12 cellular contexts compared by ENCODE assay signal in the genomic region with DNA sequence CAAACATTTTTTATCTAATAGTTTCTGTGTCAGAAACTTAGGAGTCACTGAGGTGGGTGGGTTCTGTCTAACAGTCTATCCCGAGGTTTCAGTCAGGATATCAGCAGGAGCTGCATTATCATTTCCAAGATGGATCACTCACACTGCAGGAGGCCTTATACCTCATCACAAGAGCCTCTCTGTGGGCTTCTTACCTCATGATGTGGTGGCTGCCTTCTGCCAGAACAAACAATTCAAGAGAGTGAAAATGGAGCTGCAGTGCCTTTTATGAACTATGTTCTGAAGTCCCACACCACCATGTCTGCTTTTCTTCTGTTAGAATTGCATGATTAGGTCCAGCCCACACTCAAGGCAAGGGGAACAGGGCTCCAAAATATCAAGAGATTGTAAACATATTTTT. TPM values are rescaled to one million over a fixed set of nuclear protein-coding genes. Genes with fewer than 3 reads are reported as not detected.
A peak's percentile ranks its signal among the peaks of the same experiment; 100 is the strongest.
DNase-seq lines count a peak whose midpoint lies in the region; ATAC-seq and TF ChIP-seq lines count a peak whose summit lies in the region.
"Had no signal": no experiment of that assay in that cellular context is flagged by ENCODE, and none has a peak within 500 bp of the region (broad histone marks: within the 10 kb centered on the region; RNA-seq: fewer than 3 reads in every experiment).

No MANE protein-coding gene starts in this region.

- no peak for ATAC-seq in T-helper 17 cell
- no peak for ATAC-seq in GM18870 (IDR thresholded peaks at IDR 0.05; ENCODE audit: unreplicated experiment)

- no peaks in the 10 kb centered on the region for H3K27me3 Mint-ChIP-seq in chondrocyte (ENCODE audit: low read depth)
- H3K27me3 Mint-ChIP-seq in T-helper 17 cell = no peaks in the 10 kb centered on the region
- H3K27me3 Mint-ChIP-seq: dendritic cell treated with granulocyte-macrophage colony-stimulating factor and Interleukin-4, amounts not matched to agents 40 ng/mL and 50 ng/mL, for 4 days had no signal

- H3K27me3 ChIP-seq in MG63 = no peaks in the 10 kb centered on the region

- peak overlapping the region; percentile 68 for H3K27ac Mint-ChIP-seq in chondrocyte (ENCODE audit: unreplicated experiment)
- no peak overlapping the region for H3K27ac Mint-ChIP-seq in T-helper 17 cell
- H3K27ac Mint-ChIP-seq: dendritic cell treated with granulocyte-macrophage colony-stimulating factor and Interleukin-4, amounts not matched to agents 40 ng/mL and 50 ng/mL, for 4 days had no signal

- H3K4me3 ChIP-seq in MG63 = no peak overlapping the region

- peaks cover 20% of the 10 kb centered on the region for H3K9me3 Mint-ChIP-seq in chondrocyte (ENCODE audit: low read depth)

- H3K36me3 Mint-ChIP-seq in chondrocyte (ENCODE audit: low read depth) (peaks cover 10% of the 10 kb centered on the region), T-helper 17 cell (ENCODE audit: low read depth) (peaks cover 5% of the 10 kb centered on the region)

- H3K4me3 Mint-ChIP-seq in chondrocyte (ENCODE audit: unreplicated experiment) = no peak overlapping the region
- H3K4me3 Mint-ChIP-seq in T-helper 17 cell = no peak overlapping the region
- H3K4me3 Mint-ChIP-seq: dendritic cell treated with granulocyte-macrophage colony-stimulating factor and Interleukin-4, amounts not matched to agents 40 ng/mL and 50 ng/mL, for 4 days had no signal

- peaks cover 39% of the 10 kb centered on the region for H3K36me3 ChIP-seq in MG63

- DNase-seq in EL (peak; percentile 54), MG63 (peak; percentile 80), chondrocyte (ENCODE audit: low spot score) (no peak), non-pigmented ciliary epithelial cell (ENCODE audit: low read depth) (peak; percentile 77), T-helper 17 cell (no peak)
- DNase-seq in stimulated activated CD4-positive, alpha-beta T cell treated with anti-CD3 and anti-CD28 coated beads, Interleukin-2, amount 100 ng/mL, for 24 hours = no peak
- DNase-seq: DND-41, midbrain, NCI-H2227 treated with DMSO at 0.1 percent for 48 hours, SHP77 treated with DMSO at 0.1 percent for 48 hours had no signal

- no peak for TF ChIP-seq CTCF in chondrocyte (IDR thresholded peaks at IDR 0.05)

- H3K9me3 ChIP-seq in MG63 = peaks cover 30% of the 10 kb centered on the region
- H3K9me3 ChIP-seq in T-helper 17 cell (ENCODE audit: control insufficient read depth, low read length, poor library complexity, severe bottlenecking) = no peaks in the 10 kb centered on the region

- peaks cover 28% of the 10 kb centered on the region for H3K4me1 Mint-ChIP-seq in chondrocyte (ENCODE audit: low read depth)
- H3K4me1 Mint-ChIP-seq in T-helper 17 cell = peaks cover 6% of the 10 kb centered on the region

RNA-seq across cellular contexts. Expression of a gene that starts 27.9 kb away (rescaled TPM):
- 2.1 and 2.3 TPM in 2 replicates for total RNA-seq in MG63 (2014; rRNA removed; shearing (Covaris generic); ENCODE audit: low replicate concordance)
- total RNA-seq in chondrocyte (17.6 to 20.5 TPM (median 17.8 TPM) in 3 replicates), T-helper 17 cell (10 to 100 TPM; 24.5 to 26.8 TPM)

Comparison
In these comparisons a context has a peak if more than half of its experiments do, and no peak if none do; other contexts are left out.
1. DNase-seq: peak in EL (single experiment), MG63 (single experiment) and non-pigmented ciliary epithelial cell (single experiment); none in chondrocyte (single experiment), T-helper 17 cell (0 of 3) and stimulated activated CD4-positive, alpha-beta T cell treated with anti-CD3 and anti-CD28 coated beads, Interleukin-2, amount 100 ng/mL, for 24 hours (0 of 2).